ENCODE assay signal across 2 cellular contexts in genomic region chr17:27354491-27355081, GRCh38.
TF ChIP-seq lines count a peak whose summit lies in the region.

No MANE protein-coding gene starts in this region.

TF ChIP-seq in SK-N-SH, 30 proteins besides CTCF, POLR2A, EP300 and RAD21 (continued from another document):
- no peak for TF ChIP-seq PBX3 (IDR thresholded peaks at IDR 0.05)
- TF ChIP-seq RCOR1 (IDR thresholded peaks at IDR 0.05; ENCODE audit: low read length): no peak

TF ChIP-seq in SK-N-SH treated with all-trans-retinoic acid at 6 μM for 48 hours, 23 proteins besides CTCF, POLR2A, EP300 and RAD21 (continued from another document):
- no peak for TF ChIP-seq CREB5 (CRISPR knock-in tag; IDR thresholded peaks at IDR 0.05; ENCODE audit: low read depth)
TF ChIP-seq in SK-N-SH treated with all-trans-retinoic acid at 6 μM for 48 hours: peak in this region for 0.
